ENCODE assay signal across 26 cellular contexts in genomic region chr22:30584441-30584840, GRCh38. TPM values are rescaled to one million over a fixed set of nuclear protein-coding genes. Genes with fewer than 3 reads are reported as not detected.
DNase-seq lines count a peak whose midpoint lies in the region; ATAC-seq, FAIRE-seq and TF ChIP-seq lines count a peak whose summit lies in the region.
"Had no signal": no experiment of that assay in that cellular context is flagged by ENCODE, and none has a peak within 500 bp of the region (broad histone marks: within the 10 kb centered on the region; RNA-seq: fewer than 3 reads in every experiment).

No MANE protein-coding gene starts in this region.

- no peaks in the 10 kb centered on the region for H3K79me2 ChIP-seq in trophoblast cell (ENCODE audit: control insufficient read depth, insufficient read depth, low read length, poor library complexity)

- no peak overlapping the region for H2BK120ac ChIP-seq in trophoblast cell (ENCODE audit: insufficient read depth, low read length, poor library complexity)

- H2BK12ac ChIP-seq in trophoblast cell (ENCODE audit: low read length) = no peak overlapping the region

- no peak overlapping the region for H3K9ac ChIP-seq in trophoblast cell (ENCODE audit: low read length)
- H3K9ac ChIP-seq: KMS-11 had no signal

- H3K9me3 ChIP-seq in trophoblast cell (ENCODE audit: insufficient read depth, low read depth, low read length) = no peaks in the 10 kb centered on the region
- H3K9me3 ChIP-seq: A549, Caco-2, HAP-1, SJSA1 had no signal

- H3K4me2 ChIP-seq in trophoblast cell (ENCODE audit: low read length) = no peak overlapping the region
- H3K4me2 ChIP-seq: A549, GM23338, KMS-11, PC-9 had no signal

- H2BK5ac ChIP-seq in trophoblast cell (ENCODE audit: low read depth, low read length, poor library complexity) = no peak overlapping the region

- no peak for FAIRE-seq in GM12891 (lab: Jason Lieb, UNC)
- FAIRE-seq: A549, G401.6 had no signal

- H3K36me3 ChIP-seq in trophoblast cell (ENCODE audit: control insufficient read depth in 1 of 2, insufficient read depth in 2 of 2, low read length in 2 of 2) = peaks cover 89 to 96% of the 10 kb centered on the region in 2 experiments

- no peak overlapping the region for H4K8ac ChIP-seq in trophoblast cell (ENCODE audit: low read depth, low read length)

- no peak overlapping the region for H3K14ac ChIP-seq in trophoblast cell (ENCODE audit: low read length)

- no peak overlapping the region for H2AFZ ChIP-seq in trophoblast cell (ENCODE audit: insufficient read depth, low read length, poor library complexity)
- H2AFZ ChIP-seq: GM23338, PC-9 had no signal

- no peaks in the 10 kb centered on the region for H3K4me1 ChIP-seq in trophoblast cell (ENCODE audit: control insufficient read depth in 1 of 2, insufficient read depth in 2 of 2, low read length in 2 of 2)
- H3K4me1 ChIP-seq: A549, Caco-2, HAP-1, SJSA1 had no signal

- H3K23ac ChIP-seq in trophoblast cell (ENCODE audit: low read length) = no peak overlapping the region

- ATAC-seq in HG03432 (IDR thresholded peaks at IDR 0.05; ENCODE audit: unreplicated experiment) (no peak), GM18861 (IDR thresholded peaks at IDR 0.05; ENCODE audit: unreplicated experiment) (no peak)
- ATAC-seq: CD8-positive, alpha-beta T cell; GM23338; T-cell had no signal

- H3K4ac ChIP-seq in trophoblast cell (ENCODE audit: low read depth, low read length) = no peak overlapping the region

- no peak; the same call in 1 of the 2 replicates for TF ChIP-seq POLR2A in GM12891 (IDR thresholded peaks at IDR 0.05; ENCODE audit: low read depth, low read length)

- H2AK5ac ChIP-seq in trophoblast cell (ENCODE audit: low read length) = no peak overlapping the region

- H3K27ac ChIP-seq in cingulate gyrus (ENCODE audit: low read depth, low read length) (peak overlapping the region; percentile 76), trophoblast cell (ENCODE audit: low read depth, low read length) (no peak overlapping the region)
- H3K27ac ChIP-seq: A549, KMS-11, PC-9, SJSA1 had no signal

- H3K27me3 ChIP-seq in trophoblast cell (ENCODE audit: insufficient read depth, low read length) = no peaks in the 10 kb centered on the region
- H3K27me3 ChIP-seq: SJSA1 had no signal

- H3K79me1 ChIP-seq in trophoblast cell (ENCODE audit: low read length) = no peaks in the 10 kb centered on the region

- H3K4me3 ChIP-seq in trophoblast cell (ENCODE audit: low read depth, low read length) = peak overlapping the region; percentile 21
- H3K4me3 ChIP-seq: A549, GM23338, HAP-1, PC-9, SJSA1 had no signal

- WGBS in trophoblast cell (ENCODE audit: extremely low coverage, insufficient coverage, insufficient read length) = no CpG with 5 or more reads among the region's 15 CpGs

- DNase-seq in GM12891 (ENCODE audit: insufficient read length, low spot score) (no peak), trophoblast cell (no peak)
- DNase-seq: AML-193; C1 segment of cervical spinal cord; Caco-2; CD8-positive, alpha-beta T cell; HFFc6; IMR-90; NCI-H1048; NCI-H1417; NCI-H1694; NCI-H2029 treated with DMSO at 0.1 percent for 48 hours; NCI-H2227 treated with DMSO at 0.1 percent for 48 hours; NCI-H526 treated with DMSO at 0.1 percent for 48 hours; PC-9; Right ventricle myocardium superior; T-cell had no signal

- no peak overlapping the region for H4K12ac ChIP-seq in trophoblast cell (ENCODE audit: low read depth, low read length)

- no peak overlapping the region for H3K18ac ChIP-seq in trophoblast cell (ENCODE audit: low read length)

- no peak overlapping the region for H4K91ac ChIP-seq in trophoblast cell (ENCODE audit: low read depth, low read length)

TF ChIP-seq in GM12891, 5 proteins besides CTCF, POLR2A, EP300 and RAD21:
- TF ChIP-seq POLR2AphosphoS5 (IDR thresholded peaks at IDR 0.05; ENCODE audit: low read depth, low read length) (peak; percentile 21; the same call in 1 of the 2 replicates), POU2F2 (IDR thresholded peaks at IDR 0.05; ENCODE audit: low read depth, low read length) (no peak)

RNA-seq across cellular contexts. Expression of gene PES1, which starts 7.3 kb away (rescaled TPM):
- 68.0 TPM for polyA plus RNA-seq in GM12891 (2012; ENCODE audit: low read depth, missing spikeins)
- 50.6 and 53.6 TPM in 2 replicates for polyA plus RNA-seq in trophoblast cell (2013)

RNA-seq across cellular contexts. Expression of gene GAL3ST1, which starts 10.0 kb away (rescaled TPM):
- 0.05 TPM for polyA plus RNA-seq in GM12891 (2012; ENCODE audit: low read depth, missing spikeins)
- 4.5 and 5.3 TPM in 2 replicates for polyA plus RNA-seq in trophoblast cell (2013)
- polyA plus RNA-seq: IMR-90 had no signal

RNA-seq across cellular contexts. Expression of gene TCN2, which starts 22.5 kb away (rescaled TPM):
- 8.4 TPM for polyA plus RNA-seq in GM12891 (2012; ENCODE audit: low read depth, missing spikeins)
- polyA plus RNA-seq in trophoblast cell (2013) = 2.2 and 2.5 TPM in 2 replicates

RNA-seq across cellular contexts. Expression of gene SEC14L6, which starts 37.9 kb away (rescaled TPM):
- not detected for polyA plus RNA-seq in GM12891 (2012; ENCODE audit: low read depth, missing spikeins)
- 0.01 and 0.07 TPM in 2 replicates for polyA plus RNA-seq in trophoblast cell (2013)
- polyA plus RNA-seq: A549 had no signal

RNA-seq across cellular contexts. Expression of gene SLC35E4, which starts 51.1 kb away (rescaled TPM):
- 0.40 TPM for polyA plus RNA-seq in GM12891 (2012; ENCODE audit: low read depth, missing spikeins)
- polyA plus RNA-seq in trophoblast cell (2013) = 1.1 and 1.2 TPM in 2 replicates
